ENCODE assay signal across 17 cellular contexts in the genomic region with DNA sequence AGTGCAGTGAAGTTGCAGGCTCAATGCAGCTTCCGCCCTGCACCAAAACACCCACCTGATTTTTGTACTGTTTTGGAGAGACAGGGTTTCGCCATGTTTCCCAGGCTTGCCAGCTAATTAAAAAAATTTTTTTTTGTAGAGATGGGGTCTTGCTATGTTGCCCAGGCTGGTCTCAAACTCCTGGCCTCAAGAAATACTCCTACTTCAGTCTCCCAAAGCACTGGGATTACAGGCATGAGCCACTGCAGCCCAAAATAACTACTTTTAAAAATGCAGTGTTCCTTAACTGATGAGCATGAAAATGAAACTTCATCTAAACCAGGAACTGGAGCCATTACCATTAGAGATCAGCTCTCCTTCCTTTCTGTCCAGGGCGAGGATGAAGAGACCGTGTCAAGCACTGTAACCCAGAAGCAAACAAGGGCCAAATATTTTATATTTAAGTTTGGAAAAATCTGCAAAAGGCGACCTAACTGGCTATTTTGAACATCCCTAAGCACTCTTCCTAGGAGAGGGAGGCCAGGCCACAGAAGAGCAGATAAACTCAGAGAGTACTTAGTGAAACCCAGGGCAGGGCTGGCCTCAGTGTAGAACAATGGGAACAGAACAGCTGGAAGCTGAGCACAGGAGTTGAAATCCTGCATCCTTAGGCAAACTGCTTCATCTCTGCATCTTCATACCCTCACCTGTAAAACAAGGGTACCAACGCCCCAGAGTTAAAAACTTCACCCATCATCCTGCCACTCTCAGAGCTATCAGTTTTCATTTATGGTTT. TPM values are rescaled to one million over a fixed set of nuclear protein-coding genes. Genes with fewer than 3 reads are reported as not detected.
DNase-seq lines count a peak whose midpoint lies in the region; ATAC-seq and TF ChIP-seq lines count a peak whose summit lies in the region.
"Had no signal": no experiment of that assay in that cellular context is flagged by ENCODE, and none has a peak within 500 bp of the region (broad histone marks: within the 10 kb centered on the region; RNA-seq: fewer than 3 reads in every experiment).

No MANE protein-coding gene starts in this region.

- no peaks in the 10 kb centered on the region for H3K27me3 Mint-ChIP-seq in activated T-cell treated with anti-CD3 and anti-CD28 coated beads, Interleukin-2, amount 50 U/mL, for 72 hours (ENCODE audit: low read depth)
- H3K27me3 Mint-ChIP-seq in brain (no peaks in the 10 kb centered on the region), naive B cell (no peaks in the 10 kb centered on the region)

- H3K36me3 Mint-ChIP-seq in activated T-cell treated with anti-CD3 and anti-CD28 coated beads, Interleukin-2, amount 50 U/mL, for 72 hours (ENCODE audit: insufficient read depth in 2 of 2), result no peaks in the 10 kb centered on the region
- H3K36me3 Mint-ChIP-seq in brain, result peaks cover 48% of the 10 kb centered on the region
- H3K36me3 Mint-ChIP-seq in naive B cell, result no peaks in the 10 kb centered on the region
- H3K36me3 Mint-ChIP-seq: stimulated activated effector memory CD8-positive, alpha-beta T cell treated with anti-CD3 and anti-CD28 coated beads, Interleukin-12 subunit alpha, Interleukin-12 subunit beta, amount 100 ng/mL, for 72 hours had no signal

- TF ChIP-seq EP300 in upper lobe of left lung (IDR thresholded peaks at IDR 0.05), result no peak

- H3K9me3 Mint-ChIP-seq in activated T-cell treated with anti-CD3 and anti-CD28 coated beads, Interleukin-2, amount 50 U/mL, for 72 hours, result no peaks in the 10 kb centered on the region
- H3K9me3 Mint-ChIP-seq in brain, result no peaks in the 10 kb centered on the region
- no peaks in the 10 kb centered on the region for H3K9me3 Mint-ChIP-seq in naive B cell
- H3K9me3 Mint-ChIP-seq: stimulated activated effector memory CD8-positive, alpha-beta T cell treated with anti-CD3 and anti-CD28 coated beads, Interleukin-12 subunit alpha, Interleukin-12 subunit beta, amount 100 ng/mL, for 72 hours had no signal

- peaks cover 71% of the 10 kb centered on the region for H3K4me1 Mint-ChIP-seq in activated T-cell treated with anti-CD3 and anti-CD28 coated beads, Interleukin-2, amount 50 U/mL, for 72 hours (ENCODE audit: low read depth)
- H3K4me1 Mint-ChIP-seq in brain (peaks cover 55% of the 10 kb centered on the region), naive B cell (peaks cover 63 to 85% (median 77%) of the 10 kb centered on the region in 3 donors)

- 70 to 77% methylated on average over 6 of the region's 6 CpGs for WGBS in upper lobe of left lung, 2 donors

- H3K4me1 ChIP-seq in upper lobe of left lung, result peaks cover 71 to 91% (median 71%) of the 10 kb centered on the region in 4 donors

- peak overlapping the region; percentile 51 to 81 (median 67) for H3K27ac ChIP-seq in upper lobe of left lung
- H3K27ac ChIP-seq: A549 had no signal

- TF ChIP-seq CTCF in brain (conservative IDR thresholded peaks at IDR 0.05) (no peak), upper lobe of left lung (IDR thresholded peaks at IDR 0.05) (no peak)

- no peak overlapping the region for H3K4me3 Mint-ChIP-seq in activated T-cell treated with anti-CD3 and anti-CD28 coated beads, Interleukin-2, amount 50 U/mL, for 72 hours
- H3K4me3 Mint-ChIP-seq in brain (no peak overlapping the region), naive B cell (peak overlapping the region; percentile 9 to 74 (median 55))

- no peaks in the 10 kb centered on the region for H3K9me3 ChIP-seq in upper lobe of left lung
- H3K9me3 ChIP-seq: A549, gastroesophageal sphincter had no signal

- H3K27ac Mint-ChIP-seq in activated T-cell treated with anti-CD3 and anti-CD28 coated beads, Interleukin-2, amount 50 U/mL, for 72 hours, result peak overlapping the region; percentile 22
- H3K27ac Mint-ChIP-seq in brain, result peak overlapping the region in 3 of 5 experiments; percentile 51 to 93 (median 58)
- peak overlapping the region in 5 of 6 donors; percentile 1 to 92 (median 71) for H3K27ac Mint-ChIP-seq in naive B cell

- H3K36me3 ChIP-seq in upper lobe of left lung, result no peaks in the 10 kb centered on the region
- H3K36me3 ChIP-seq: gastroesophageal sphincter had no signal

- H3K4me3 ChIP-seq in upper lobe of left lung, result no peak overlapping the region
- H3K4me3 ChIP-seq: A549, gastroesophageal sphincter had no signal

- DNase-seq in activated T-cell treated with anti-CD3 and anti-CD28 coated beads, Interleukin-2, amount 50 U/mL, for 72 hours, result no peak
- no peak for DNase-seq in activated T-cell treated with anti-CD3 and anti-CD28 coated beads, Interleukin-2, amount 50 U/mL, for 1 hour
- DNase-seq in naive B cell, result no peak
- no peak for DNase-seq in upper lobe of left lung
- DNase-seq in GM19238 (ENCODE audit: insufficient read length, low spot score), result no peak
- DNase-seq: activated gamma-delta T cell treated with Interleukin-2 at 50 U/mL for 16 hours; cortex of kidney; mesendoderm; NCI-H1436 treated with DMSO at 0.1 percent for 48 hours; stimulated activated CD4-positive, alpha-beta T cell treated with anti-CD3 and anti-CD28 coated beads, Interleukin-15, amount 100 ng/mL, for 24 hours had no signal

- no peaks in the 10 kb centered on the region for H3K27me3 ChIP-seq in upper lobe of left lung
- H3K27me3 ChIP-seq: gastroesophageal sphincter had no signal

- no peak for TF ChIP-seq POLR2A in upper lobe of left lung (IDR thresholded peaks at IDR 0.05)

- ATAC-seq in activated T-cell treated with anti-CD3 and anti-CD28 coated beads, Interleukin-2, amount 50 U/mL, for 72 hours (replicated peaks in 1 of 2), result peak in 1 of 2 donors; percentile 12
- ATAC-seq in naive B cell (ENCODE audit: low read depth in 2 of 2) (peak; percentile 18 to 41), upper lobe of left lung (ENCODE audit: low FRiP score in 2 of 2) (no peak), GM18861 (IDR thresholded peaks at IDR 0.05; ENCODE audit: unreplicated experiment) (no peak), GM19035 (IDR thresholded peaks at IDR 0.05; ENCODE audit: unreplicated experiment) (no peak)
- ATAC-seq: A549; activated CD4-positive, CD25-positive, alpha-beta regulatory T cell treated with anti-CD3 and anti-CD28 coated beads, Interleukin-2, amount 50 U/mL, for 24 hours had no signal

RNA-seq across cellular contexts. Expression of a gene that starts 24.0 kb away (rescaled TPM):
- 10 to 100 TPM; 57.1 to 63.1 TPM for total RNA-seq in activated T-cell treated with anti-CD3 and anti-CD28 coated beads, Interleukin-2, amount 50 U/mL, for 72 hours
- polyA plus RNA-seq in brain (ENCODE audit: insufficient read depth, low read depth, low replicate concordance), result 38.7 TPM
- polyA plus RNA-seq in naive B cell (ENCODE audit: low read depth in 6 of 6), result 10 to 100 TPM in 1 of 6 donors, 1 to 10 TPM in 5; 2.6 to 23.5 (median 7.2) TPM
- total RNA-seq in upper lobe of left lung, result 100 to 1,000 TPM in 3 of 6 donors, 10 to 100 TPM in 3; 54.1 to 175 (median 99.2) TPM

Comparison
In these comparisons a context has a peak if more than half of its experiments do, and no peak if none do; other contexts are left out.
1. ATAC-seq: peak in naive B cell (2 of 2); none in upper lobe of left lung (0 of 2), GM18861 (single experiment) and GM19035 (single experiment).
2. H3K4me3 Mint-ChIP-seq: peak in naive B cell (8 of 8); none in activated T-cell treated with anti-CD3 and anti-CD28 coated beads, Interleukin-2, amount 50 U/mL, for 72 hours (0 of 2) and brain (0 of 5).
3. Peak in every context shown above with its lines, with median percentiles within 50 percentile points of each other: H3K27ac Mint-ChIP-seq.